15 cellular contexts compared by ENCODE assay signal in genomic region chr3:131110087-131110486, GRCh38.
DNase-seq lines count a peak whose midpoint lies in the region; TF ChIP-seq lines count a peak whose summit lies in the region.
"Had no signal": no experiment of that assay in that cellular context is flagged by ENCODE, and none has a peak within 500 bp of the region (broad histone marks: within the 10 kb centered on the region; RNA-seq: fewer than 3 reads in every experiment).

No MANE protein-coding gene starts in this region.

- H3K27me3 ChIP-seq in adipocyte (replicated peaks; ENCODE audit: control insufficient read depth, insufficient read depth, low read length) = no peaks in the 10 kb centered on the region
- H3K27me3 ChIP-seq: esophagus squamous epithelium, thyroid gland had no signal

- peak; percentile 70 for DNase-seq in ACHN
- DNase-seq in HS-27A (ENCODE audit: low read depth) = peak; percentile 63
- DNase-seq in adipocyte (ENCODE audit: low read depth) = peak; percentile 42
- peak; percentile 6 for DNase-seq in foreskin melanocyte
- no peak for DNase-seq in NCI-H748 treated with DMSO at 0.1 percent for 48 hours (lab: John Stamatoyannopoulos, UW)
- no peak for DNase-seq in cerebellar nuclear complex (lab: John Stamatoyannopoulos, UW)
- no peak for DNase-seq in GM13976 (ENCODE audit: low spot score)
- no peak for DNase-seq in NOMO-1 treated with dmso at 0.1 percent for 144 hours (lab: John Stamatoyannopoulos, UW; ENCODE audit: unreplicated experiment)
- DNase-seq: activated B cell treated with CpG ODN at 0.5 μM for 24 hours; activated naive CD4-positive, alpha-beta T cell treated with Interleukin-2 at 50 U/mL for 16 hours; DMS 273 treated with DMSO at 0.1 percent for 48 hours; esophagus squamous epithelium; NCI-H1930; thyroid gland had no signal

- no peak for TF ChIP-seq CTCF in GM13976 (IDR thresholded peaks at IDR 0.05; ENCODE audit: borderline replicate concordance, control extremely low read depth, extremely low read depth, insufficient read depth, missing control alignments)

- H3K9me3 ChIP-seq in adipocyte (ENCODE audit: control insufficient read depth, low read length) = no peaks in the 10 kb centered on the region
- H3K9me3 ChIP-seq: esophagus squamous epithelium, thyroid gland had no signal

- no peak overlapping the region for H3K4me3 ChIP-seq in adipocyte (ENCODE audit: low read length)
- H3K4me3 ChIP-seq: esophagus squamous epithelium, thyroid gland had no signal

- no peak overlapping the region for H3K9ac ChIP-seq in adipocyte (ENCODE audit: low read length)
- H3K9ac ChIP-seq: KMS-11 had no signal

- in situ Hi-C loops in ACHN (cut with HindIII; ENCODE audit: low pct_ligation_motif_present, low pct_unique_long_range_greater_than_20kb, low sequenced_read_pairs) (no loop called here), GM13976 (cut with MboI; ENCODE audit: low sequenced_read_pairs, unreplicated experiment) (no loop called here)

- H3K36me3 ChIP-seq in adipocyte (ENCODE audit: control insufficient read depth, insufficient read depth, low read length, severe bottlenecking) = no peaks in the 10 kb centered on the region
- H3K36me3 ChIP-seq: esophagus squamous epithelium, thyroid gland had no signal

- no peaks in the 10 kb centered on the region for H3K4me1 ChIP-seq in adipocyte (ENCODE audit: control insufficient read depth, insufficient read depth, low read length)
- H3K4me1 ChIP-seq: esophagus squamous epithelium, thyroid gland had no signal

Comparison
In these comparisons a context has a peak if more than half of its experiments do, and no peak if none do; other contexts are left out.
1. DNase-seq: peak in ACHN (single experiment), HS-27A (single experiment), adipocyte (single experiment) and foreskin melanocyte (single experiment); none in NCI-H748 treated with DMSO at 0.1 percent for 48 hours (single experiment), cerebellar nuclear complex (0 of 2), GM13976 (single experiment) and NOMO-1 treated with dmso at 0.1 percent for 144 hours (single experiment).